Comparison of ENCODE assay signal across 19 cellular contexts in genomic region chr18:54515149-54515548, GRCh38.
DNase-seq lines count a peak whose midpoint lies in the region; ATAC-seq and TF ChIP-seq lines count a peak whose summit lies in the region.
"Had no signal": no experiment of that assay in that cellular context is flagged by ENCODE, and none has a peak within 500 bp of the region (broad histone marks: within the 10 kb centered on the region; RNA-seq: fewer than 3 reads in every experiment).

No MANE protein-coding gene starts in this region.

- H3K9ac ChIP-seq in H9 (ENCODE audit: extremely low read depth, insufficient read length, low read length) (no peak overlapping the region), OCI-LY3 (ENCODE audit: low read length) (no peak overlapping the region)
- H3K9ac ChIP-seq: BLaER1 treated with 17β-estradiol and CSF1 and Interleukin-3, amounts not matched to agents 10 nM and 100 nM had no signal

- CTCF ChIA-PET in OCI-LY7 (lab: Charles Lee; ENCODE audit: unreplicated experiment) = no interaction called here

- peaks cover 2 to 7% of the 10 kb centered on the region in 2 experiments; a peak in 3 of 4 replicates for H3K4me1 Mint-ChIP-seq in H9
- H3K4me1 Mint-ChIP-seq: CD4-positive, alpha-beta memory T cell had no signal

- ATAC-seq in mucosa of descending colon = peak; percentile 7
- no peak for ATAC-seq in heart left ventricle
- ATAC-seq: HepG2, K562, SK-N-SH treated with all-trans-retinoic acid at 6 μM for 48 hours had no signal

- no peaks in the 10 kb centered on the region for H3K27me3 ChIP-seq in H9 (ENCODE audit: insufficient read depth, low read length)
- H3K27me3 ChIP-seq in OCI-LY3 (ENCODE audit: low read depth, low read length) = peaks cover 6% of the 10 kb centered on the region; the same call in 1 of the 2 replicates
- H3K27me3 ChIP-seq in heart left ventricle = peaks cover 0 to 5% (median 0%) of the 10 kb centered on the region in 9 donors
- H3K27me3 ChIP-seq: BLaER1 treated with 17β-estradiol and CSF1 and Interleukin-3, amounts not matched to agents 10 nM and 100 nM had no signal

- H4K20me1 ChIP-seq in H9 (ENCODE audit: control insufficient read depth, insufficient read depth, insufficient read length) (no peaks in the 10 kb centered on the region), OCI-LY3 (ENCODE audit: insufficient read depth, low read length) (no peaks in the 10 kb centered on the region), OCI-LY7 (ENCODE audit: insufficient read depth, low read length) (no peaks in the 10 kb centered on the region)
- H4K20me1 ChIP-seq: BLaER1 treated with 17β-estradiol and CSF1 and Interleukin-3, amounts not matched to agents 10 nM and 100 nM had no signal

- H3K27ac Mint-ChIP-seq in H9 = no peak overlapping the region; a peak in 1 of 7 replicates
- H3K27ac Mint-ChIP-seq: CD4-positive, alpha-beta memory T cell had no signal

- H3T11ph ChIP-seq in H9 (ENCODE audit: low read length) = no peak overlapping the region

- H2BK5ac ChIP-seq in H9 (ENCODE audit: insufficient read length, low read length) = no peak overlapping the region

- H3K27ac ChIP-seq in H9 (ENCODE audit: insufficient read length, low read depth, low read length) (no peak overlapping the region), OCI-LY3 (ENCODE audit: low read length) (no peak overlapping the region), OCI-LY7 (ENCODE audit: low read depth, low read length, poor library complexity, severe bottlenecking) (no peak overlapping the region), heart left ventricle (no peak overlapping the region)
- H3K27ac ChIP-seq: BLaER1 treated with 17β-estradiol and CSF1 and Interleukin-3, amounts not matched to agents 10 nM and 100 nM; HL-60 had no signal

- H3K4me3 ChIP-seq in OCI-LY3 (ENCODE audit: low read length) (no peak overlapping the region), mucosa of descending colon (no peak overlapping the region), OCI-LY7 (ENCODE audit: low read depth, low read length, poor library complexity, severe bottlenecking) (no peak overlapping the region), heart left ventricle (no peak overlapping the region)
- H3K4me3 ChIP-seq: BLaER1 treated with 17β-estradiol and CSF1 and Interleukin-3, amounts not matched to agents 10 nM and 100 nM; K562 had no signal

- peak; percentile 6 for DNase-seq in DMS53 treated with DMSO at 0.1 percent for 48 hours (lab: John Stamatoyannopoulos, UW; ENCODE audit: unreplicated experiment)
- DNase-seq in H9 = no peak
- DNase-seq in mucosa of descending colon = no peak
- no peak for DNase-seq in activated CD8-positive, alpha-beta memory T cell treated with anti-CD3 and anti-CD28 coated beads, Interleukin-2, amount 50 U/mL, for 4 hours
- no peak for DNase-seq in OCI-LY7 (ENCODE audit: low spot score)
- DNase-seq in heart left ventricle = no peak
- DNase-seq: Caco-2; CD4-positive, alpha-beta memory T cell; DMS 273 treated with DMSO at 0.1 percent for 48 hours; NCI-H1694; NCI-H2081; NCI-H2171 treated with DMSO at 0.1 percent for 48 hours; NCI-H524 treated with DMSO at 0.1 percent for 48 hours had no signal

- H3K27me3 Mint-ChIP-seq in H9 (ENCODE audit: low read depth) = no peaks in the 10 kb centered on the region

- H2AK5ac ChIP-seq in H9 (ENCODE audit: insufficient read length, low read length) = no peak overlapping the region

- no peak overlapping the region for H3K14ac ChIP-seq in H9 (ENCODE audit: insufficient read depth, low read length)

- H3K36me3 Mint-ChIP-seq in H9 (ENCODE audit: insufficient read depth in 1 of 3, low read depth in 3 of 3) = peaks cover 0 to 7% (median 0%) of the 10 kb centered on the region in 3 experiments; a peak in 2 of 7 replicates
- H3K36me3 Mint-ChIP-seq: CD4-positive, alpha-beta memory T cell had no signal

- no peak overlapping the region for H3K23ac ChIP-seq in H9 (ENCODE audit: insufficient read length, low read depth, low read length)

- H3K9me3 ChIP-seq in H9 (ENCODE audit: control insufficient read depth, low read depth, low read length) (no peaks in the 10 kb centered on the region), OCI-LY3 (ENCODE audit: insufficient read depth, low read length) (no peaks in the 10 kb centered on the region), mucosa of descending colon (no peaks in the 10 kb centered on the region), OCI-LY7 (ENCODE audit: low read length) (no peaks in the 10 kb centered on the region), heart left ventricle (no peaks in the 10 kb centered on the region)
- H3K9me3 ChIP-seq: BLaER1 treated with 17β-estradiol and CSF1 and Interleukin-3, amounts not matched to agents 10 nM and 100 nM; Caco-2 had no signal

- TF ChIP-seq POLR2A in heart left ventricle (IDR thresholded peaks at IDR 0.05) = no peak

- H3K4me1 ChIP-seq in H9 (ENCODE audit: insufficient read depth, low read length) = no peaks in the 10 kb centered on the region
- no peaks in the 10 kb centered on the region for H3K4me1 ChIP-seq in OCI-LY3 (ENCODE audit: low read length)
- no peaks in the 10 kb centered on the region for H3K4me1 ChIP-seq in mucosa of descending colon (ENCODE audit: low read depth)
- H3K4me1 ChIP-seq in OCI-LY7 (ENCODE audit: insufficient read depth, low read length, poor library complexity, severe bottlenecking) = no peaks in the 10 kb centered on the region
- H3K4me1 ChIP-seq in heart left ventricle = no peaks in the 10 kb centered on the region
- H3K4me1 ChIP-seq: BLaER1 treated with 17β-estradiol and CSF1 and Interleukin-3, amounts not matched to agents 10 nM and 100 nM; Caco-2 had no signal

- H3K9me2 ChIP-seq in OCI-LY7 (ENCODE audit: insufficient read depth, low read length) = no peaks in the 10 kb centered on the region

- no peaks in the 10 kb centered on the region for H3K36me3 ChIP-seq in OCI-LY3 (replicated peaks; ENCODE audit: low read depth, low read length)
- no peaks in the 10 kb centered on the region for H3K36me3 ChIP-seq in mucosa of descending colon (ENCODE audit: low read depth)
- H3K36me3 ChIP-seq in OCI-LY7 (ENCODE audit: insufficient read depth, low read length) = no peaks in the 10 kb centered on the region
- no peaks in the 10 kb centered on the region for H3K36me3 ChIP-seq in heart left ventricle
- H3K36me3 ChIP-seq: BLaER1 treated with 17β-estradiol and CSF1 and Interleukin-3, amounts not matched to agents 10 nM and 100 nM had no signal

- H2BK15ac ChIP-seq in H9 (ENCODE audit: low read depth, low read length) = no peak overlapping the region

- POLR2A ChIA-PET in OCI-LY7 (lab: Charles Lee) = interaction anchor here (0.6 kb wide), 1 partner anchor 752 kb away, joined by 3 read pairs; no protein-coding TSS in a partner anchor

- H3K18ac ChIP-seq in H9 (ENCODE audit: insufficient read length, low read depth, low read length) = no peak overlapping the region

- TF ChIP-seq CTCF in H9 (conservative IDR thresholded peaks at IDR 0.05) (no peak), OCI-LY3 (IDR thresholded peaks at IDR 0.05; ENCODE audit: low read depth, low read length) (no peak), mucosa of descending colon (IDR thresholded peaks at IDR 0.05) (no peak), OCI-LY7 (conservative IDR thresholded peaks at IDR 0.05; ENCODE audit: low read length) (no peak), heart left ventricle (IDR thresholded peaks at IDR 0.05) (no peak)

- intact Hi-C loops in mucosa of descending colon (cut with DNase I, micrococcal nuclease) (no loop called here), OCI-LY7 (cut with micrococcal nuclease; ENCODE audit: unreplicated experiment) (no loop called here), heart left ventricle (cut with DNase I) (no loop called here)

- no peaks in the 10 kb centered on the region for H3K9me3 Mint-ChIP-seq in H9
- H3K9me3 Mint-ChIP-seq: CD4-positive, alpha-beta memory T cell had no signal

- H3K4ac ChIP-seq in H9 (ENCODE audit: low read depth, low read length) = no peak overlapping the region

- H3K23me2 ChIP-seq in H9 (ENCODE audit: insufficient read length, low read depth, low read length, poor library complexity, severe bottlenecking) = no peaks in the 10 kb centered on the region

- H3K4me3 Mint-ChIP-seq in H9 = no peak overlapping the region
- H3K4me3 Mint-ChIP-seq: CD4-positive, alpha-beta memory T cell had no signal

- H3K4me2 ChIP-seq in H9 (ENCODE audit: insufficient read depth, insufficient read length, low read length) = no peak overlapping the region
- H3K4me2 ChIP-seq in OCI-LY3 (ENCODE audit: low read length) = no peak overlapping the region
- no peak overlapping the region for H3K4me2 ChIP-seq in OCI-LY7 (ENCODE audit: low read length)
- H3K4me2 ChIP-seq: BLaER1 treated with 17β-estradiol and CSF1 and Interleukin-3, amounts not matched to agents 10 nM and 100 nM had no signal

- no peaks in the 10 kb centered on the region for H3K79me2 ChIP-seq in H9 (ENCODE audit: insufficient read depth, low read length)
- no peaks in the 10 kb centered on the region for H3K79me2 ChIP-seq in OCI-LY3 (ENCODE audit: low read length)
- no peaks in the 10 kb centered on the region for H3K79me2 ChIP-seq in OCI-LY7 (ENCODE audit: insufficient read depth, low read depth, low read length)

- H2BK120ac ChIP-seq in H9 (ENCODE audit: low read depth, low read length, poor library complexity, severe bottlenecking) = no peak overlapping the region

- H4K5ac ChIP-seq in H9 (ENCODE audit: insufficient read length, low read depth, low read length) = no peak overlapping the region

- no peak overlapping the region for H2BK20ac ChIP-seq in H9 (ENCODE audit: low read depth, low read length, poor library complexity, severe bottlenecking)

- no TSS peak for BruUV-seq in OCI-LY7 (replicated peaks; lab: Mats Ljungman, UMichigan)

- H2BK12ac ChIP-seq in H9 (ENCODE audit: insufficient read length, low read depth, low read length) = no peak overlapping the region

- no peak overlapping the region for H4K8ac ChIP-seq in H9 (replicated peaks; ENCODE audit: insufficient read length, low read depth, low read length)

- H3K56ac ChIP-seq in H9 (ENCODE audit: insufficient read length, low read depth, low read length) = no peak overlapping the region

- H2AFZ ChIP-seq in H9 (ENCODE audit: low read length) (peak overlapping the region; percentile 6), OCI-LY3 (ENCODE audit: low read depth, low read length) (0 out of 2 replicates have a peak overlapping the region, but pooled peaks have one; percentile 13), OCI-LY7 (ENCODE audit: low read length) (no peak overlapping the region)

- no peaks in the 10 kb centered on the region for H3K79me1 ChIP-seq in H9 (ENCODE audit: insufficient read depth, low read depth, low read length, poor library complexity, severe bottlenecking)

- no peak overlapping the region for H4K91ac ChIP-seq in H9 (ENCODE audit: insufficient read length, low read depth, low read length)

- WGBS in H9 (ENCODE audit: extremely low coverage, insufficient read length, low lambda C conversion rate) = no CpG with 5 or more reads among the region's 2 CpGs
- 44 to 59% (median 52%) methylated on average over 2 of the region's 2 CpGs for WGBS in heart left ventricle, 4 donors
